ENCODE assay signal across 9 cellular contexts in the genomic region with DNA sequence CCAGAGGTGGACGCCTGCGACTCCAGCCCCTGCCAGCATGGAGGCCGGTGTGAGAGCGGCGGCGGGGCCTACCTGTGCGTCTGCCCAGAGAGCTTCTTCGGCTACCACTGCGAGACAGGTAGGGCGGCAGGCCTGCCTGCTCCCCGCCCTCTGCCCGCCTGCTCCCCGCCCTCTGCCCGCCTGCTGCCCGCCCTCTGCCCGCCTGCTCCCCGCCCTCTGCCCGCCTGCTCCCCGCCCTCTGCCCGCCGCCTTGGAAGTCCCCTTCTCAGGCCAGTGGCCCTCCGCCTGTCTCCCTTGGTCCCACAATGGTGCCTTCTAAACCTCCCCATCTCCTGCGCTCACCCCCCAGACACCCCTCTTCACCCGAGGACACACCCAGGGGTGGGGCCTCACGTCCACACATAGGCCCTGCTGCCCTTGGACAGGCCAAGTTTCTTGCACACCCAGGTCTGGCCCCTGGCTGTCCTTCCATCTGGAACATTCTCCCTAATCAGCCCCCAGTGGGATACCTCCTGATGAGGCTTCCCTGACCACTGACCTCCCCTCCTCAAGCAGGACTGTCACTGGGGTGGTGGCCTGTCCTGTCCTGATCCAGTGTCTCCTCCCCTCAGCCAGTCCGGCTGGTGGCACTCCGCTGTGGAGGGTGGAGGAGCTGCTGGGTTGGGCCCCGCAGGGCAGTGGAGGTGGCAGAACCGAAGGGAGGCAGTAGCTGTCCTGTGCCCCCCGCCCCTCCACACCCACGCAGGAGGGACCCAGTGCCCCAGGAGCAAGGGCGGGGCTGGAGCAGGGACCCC. TPM values are rescaled to one million over a fixed set of nuclear protein-coding genes. Genes with fewer than 3 reads are reported as not detected.
A peak's percentile ranks its signal among the peaks of the same experiment; 100 is the strongest.
DNase-seq lines count a peak whose midpoint lies in the region; ATAC-seq, FAIRE-seq and TF ChIP-seq lines count a peak whose summit lies in the region.
"Had no signal": no experiment of that assay in that cellular context is flagged by ENCODE, and none has a peak within 500 bp of the region (broad histone marks: within the 10 kb centered on the region; RNA-seq: fewer than 3 reads in every experiment).

No MANE protein-coding gene starts in this region.

- H3K27me3 Mint-ChIP-seq in central memory CD8-positive, alpha-beta T cell = no peaks in the 10 kb centered on the region
- H3K27me3 Mint-ChIP-seq in activated T-helper 2 cell treated with anti-CD3 and anti-CD28 coated beads, Interferon-gamma antibody, Interleukin-2, Interleukin-4, amounts not matched to agents 10 μg/mL and 5 μg/mL and 100 μg/mL, durations not matched to agents 14 hours and 24 hours and 36 hours (ENCODE audit: low read depth) = peaks cover 4% of the 10 kb centered on the region

- peak overlapping the region; percentile 23 for H3K4me2 ChIP-seq in neuronal stem cell (ENCODE audit: insufficient read depth, low read length, poor library complexity, severe bottlenecking)

- no peaks in the 10 kb centered on the region for H3K9me3 ChIP-seq in neuronal stem cell (replicated peaks in 1 of 2; ENCODE audit: control insufficient read depth in 2 of 2, insufficient read depth in 1 of 2, low read depth in 1 of 2, low read length in 2 of 2)
- H3K9me3 ChIP-seq: ascending aorta had no signal

- H4K91ac ChIP-seq in neuronal stem cell (ENCODE audit: low read depth, low read length, poor library complexity) = no peak overlapping the region

- H3K23ac ChIP-seq in neuronal stem cell (ENCODE audit: low read depth, low read length, poor library complexity) = no peak overlapping the region

- H3K27me3 ChIP-seq in neuronal stem cell (ENCODE audit: control insufficient read depth in 3 of 3, insufficient read depth in 3 of 3, low read depth in 1 of 3, low read length in 3 of 3) = peaks cover 0 to 65% (median 0%) of the 10 kb centered on the region in 3 experiments
- H3K27me3 ChIP-seq: ascending aorta had no signal

- H3K36me3 Mint-ChIP-seq in central memory CD8-positive, alpha-beta T cell (ENCODE audit: insufficient read depth) = peaks cover 3% of the 10 kb centered on the region
- H3K36me3 Mint-ChIP-seq in activated T-helper 2 cell treated with anti-CD3 and anti-CD28 coated beads, Interferon-gamma antibody, Interleukin-2, Interleukin-4, amounts not matched to agents 10 μg/mL and 5 μg/mL and 100 μg/mL, durations not matched to agents 14 hours and 24 hours and 36 hours (ENCODE audit: low read depth) = no peaks in the 10 kb centered on the region

- no peak overlapping the region for H2BK5ac ChIP-seq in neuronal stem cell (ENCODE audit: low read length)

- no peak for TF ChIP-seq POLR2A in GM12891 (IDR thresholded peaks at IDR 0.05; ENCODE audit: low read depth, low read length)

- DNase-seq in GM12891 (ENCODE audit: insufficient read length, low spot score) = no peak
- DNase-seq in T-helper 1 cell = peak in 3 of 5 donors; percentile 24 to 42 (median 27)
- DNase-seq in central memory CD8-positive, alpha-beta T cell (ENCODE audit: low spot score in 2 of 2) = peak in 1 of 2 donors; percentile 27
- no peak for DNase-seq in neuronal stem cell (ENCODE audit: low spot score)
- no peak for DNase-seq in dedifferentiated amniotic fluid mesenchymal stem cell (ENCODE audit: extremely low spot score)
- no peak for DNase-seq in DMS 273 treated with DMSO at 0.1 percent for 48 hours (lab: John Stamatoyannopoulos, UW)
- no peak for DNase-seq in activated T-helper 2 cell treated with anti-CD3 and anti-CD28 coated beads, Interferon-gamma antibody, Interleukin-2, Interleukin-4, amounts not matched to agents 10 μg/mL and 5 μg/mL and 100 μg/mL, durations not matched to agents 14 hours and 24 hours and 36 hours (ENCODE audit: low spot score)
- DNase-seq in UCSD-AML1 (lab: John Stamatoyannopoulos, UW; ENCODE audit: unreplicated experiment) = no peak

- H3K4me1 Mint-ChIP-seq in central memory CD8-positive, alpha-beta T cell = peaks cover 12% of the 10 kb centered on the region
- H3K4me1 Mint-ChIP-seq in activated T-helper 2 cell treated with anti-CD3 and anti-CD28 coated beads, Interferon-gamma antibody, Interleukin-2, Interleukin-4, amounts not matched to agents 10 μg/mL and 5 μg/mL and 100 μg/mL, durations not matched to agents 14 hours and 24 hours and 36 hours (ENCODE audit: low read depth) = no peaks in the 10 kb centered on the region

- H2AK5ac ChIP-seq in neuronal stem cell (ENCODE audit: low read depth, low read length) = no peak overlapping the region

- peak overlapping the region; percentile 48 for H4K8ac ChIP-seq in neuronal stem cell (ENCODE audit: low read depth, low read length)

- no peak overlapping the region for H2AFZ ChIP-seq in neuronal stem cell (ENCODE audit: low read length)

- peak; percentile 35 for FAIRE-seq in GM12891 (lab: Jason Lieb, UNC)

- no peak overlapping the region for H3K14ac ChIP-seq in neuronal stem cell (ENCODE audit: low read length)

- peak overlapping the region; percentile 9 for H3K9ac ChIP-seq in neuronal stem cell (ENCODE audit: low read depth, low read length, poor library complexity)

- peaks cover 2% of the 10 kb centered on the region for H3K79me1 ChIP-seq in neuronal stem cell (ENCODE audit: low read depth, low read length)

- WGBS in neuronal stem cell (ENCODE audit: extremely low coverage in 2 of 2, insufficient read length in 2 of 2, insufficient replicate concordance in 1 of 2), 2 donors = no CpG with 5 or more reads among the region's 32 CpGs

- H3K36me3 ChIP-seq in neuronal stem cell (replicated peaks in 1 of 2; ENCODE audit: control insufficient read depth in 2 of 2, insufficient read depth in 2 of 2, low read length in 2 of 2) = no peaks in the 10 kb centered on the region

- H2BK120ac ChIP-seq in neuronal stem cell (ENCODE audit: low read depth, low read length) = no peak overlapping the region

- no peaks in the 10 kb centered on the region for H3K9me3 Mint-ChIP-seq in central memory CD8-positive, alpha-beta T cell
- no peaks in the 10 kb centered on the region for H3K9me3 Mint-ChIP-seq in activated T-helper 2 cell treated with anti-CD3 and anti-CD28 coated beads, Interferon-gamma antibody, Interleukin-2, Interleukin-4, amounts not matched to agents 10 μg/mL and 5 μg/mL and 100 μg/mL, durations not matched to agents 14 hours and 24 hours and 36 hours

- H3K27ac ChIP-seq in neuronal stem cell (replicated peaks; ENCODE audit: low read length) = no peak overlapping the region
- H3K27ac ChIP-seq: ascending aorta had no signal

- no peak overlapping the region for H3K4ac ChIP-seq in neuronal stem cell (ENCODE audit: low read length)

- ATAC-seq in central memory CD8-positive, alpha-beta T cell (replicated peaks; ENCODE audit: extremely low read depth, poor library complexity, severe bottlenecking) = peak; percentile 71

- intact Hi-C loops in activated T-helper 2 cell treated with anti-CD3 and anti-CD28 coated beads, Interferon-gamma antibody, Interleukin-2, Interleukin-4, amounts not matched to agents 10 μg/mL and 5 μg/mL and 100 μg/mL, durations not matched to agents 14 hours and 24 hours and 36 hours (cut with micrococcal nuclease) = no loop called here

- peak overlapping the region; percentile 38 for H3K18ac ChIP-seq in neuronal stem cell (ENCODE audit: low read length)

- no peak overlapping the region for H3K4me3 ChIP-seq in neuronal stem cell (ENCODE audit: low read length in 2 of 2)
- H3K4me3 ChIP-seq: ascending aorta had no signal

- peak overlapping the region; percentile 58 for H2BK12ac ChIP-seq in neuronal stem cell (ENCODE audit: low read length)

- no peak overlapping the region for H3K27ac Mint-ChIP-seq in central memory CD8-positive, alpha-beta T cell (ENCODE audit: low read depth)
- H3K27ac Mint-ChIP-seq in activated T-helper 2 cell treated with anti-CD3 and anti-CD28 coated beads, Interferon-gamma antibody, Interleukin-2, Interleukin-4, amounts not matched to agents 10 μg/mL and 5 μg/mL and 100 μg/mL, durations not matched to agents 14 hours and 24 hours and 36 hours = no peak overlapping the region

- peaks cover 0 to 3% of the 10 kb centered on the region in 2 donors for H3K4me1 ChIP-seq in neuronal stem cell (ENCODE audit: control insufficient read depth in 2 of 2, insufficient read depth in 1 of 2, low read depth in 1 of 2, low read length in 2 of 2)
- H3K4me1 ChIP-seq: ascending aorta had no signal

- H2BK15ac ChIP-seq in neuronal stem cell (ENCODE audit: low read length) = no peak overlapping the region

- peak overlapping the region; percentile 36 for H3K4me3 Mint-ChIP-seq in central memory CD8-positive, alpha-beta T cell
- H3K4me3 Mint-ChIP-seq in activated T-helper 2 cell treated with anti-CD3 and anti-CD28 coated beads, Interferon-gamma antibody, Interleukin-2, Interleukin-4, amounts not matched to agents 10 μg/mL and 5 μg/mL and 100 μg/mL, durations not matched to agents 14 hours and 24 hours and 36 hours (ENCODE audit: low read depth) = no peak overlapping the region

TF ChIP-seq in GM12891, 5 proteins besides CTCF, POLR2A, EP300 and RAD21:
- no peak for TF ChIP-seq SPI1 (IDR thresholded peaks at IDR 0.05; ENCODE audit: low read depth, low read length)
- TF ChIP-seq PAX5 (IDR thresholded peaks at IDR 0.05; ENCODE audit: insufficient read depth, low read length, severe bottlenecking) = no peak
- TF ChIP-seq POU2F2 (IDR thresholded peaks at IDR 0.05; ENCODE audit: low read depth, low read length) = no peak
- TF ChIP-seq TAF1 (IDR thresholded peaks at IDR 0.05; ENCODE audit: low read depth, low read length) = no peak
- no peak for TF ChIP-seq POLR2AphosphoS5 (IDR thresholded peaks at IDR 0.05; ENCODE audit: low read depth, low read length)

RNA-seq across cellular contexts. Expression of a gene that starts 37.9 kb away (rescaled TPM):
- 43.3 TPM for polyA plus RNA-seq in GM12891 (2012; ENCODE audit: low read depth, missing spikeins)
- 19.9 TPM for polyA plus RNA-seq in neuronal stem cell (2013, experiment 1 of 2)
- polyA plus RNA-seq in neuronal stem cell (2013, experiment 2 of 2) = 20.1 TPM
- 34.4 and 35.4 TPM in 2 replicates for total RNA-seq in activated T-helper 2 cell treated with anti-CD3 and anti-CD28 coated beads, Interferon-gamma antibody, Interleukin-2, Interleukin-4, amounts not matched to agents 10 μg/mL and 5 μg/mL and 100 μg/mL, durations not matched to agents 14 hours and 24 hours and 36 hours

Comparison
In these comparisons a context has a peak if more than half of its experiments do, and no peak if none do; other contexts are left out.
1. DNase-seq: peak in T-helper 1 cell (3 of 5); none in GM12891 (single experiment), neuronal stem cell (single experiment), dedifferentiated amniotic fluid mesenchymal stem cell (single experiment), DMS 273 treated with DMSO at 0.1 percent for 48 hours (single experiment), activated T-helper 2 cell treated with anti-CD3 and anti-CD28 coated beads, Interferon-gamma antibody, Interleukin-2, Interleukin-4, amounts not matched to agents 10 μg/mL and 5 μg/mL and 100 μg/mL, durations not matched to agents 14 hours and 24 hours and 36 hours (single experiment) and UCSD-AML1 (single experiment).